ENCODE assay signal across 14 cellular contexts in genomic region chr10:78867555-78867939, GRCh38.
DNase-seq lines count a peak whose midpoint lies in the region.
"Had no signal": no experiment of that assay in that cellular context is flagged by ENCODE, and none has a peak within 500 bp of the region (broad histone marks: within the 10 kb centered on the region; RNA-seq: fewer than 3 reads in every experiment).

No MANE protein-coding gene starts in this region.

- no peak overlapping the region for H2BK5ac ChIP-seq in mesenchymal stem cell (ENCODE audit: low read depth, low read length, poor library complexity, severe bottlenecking)

- H2AFZ ChIP-seq in mesenchymal stem cell (ENCODE audit: low read depth, low read length), result no peak overlapping the region

- H3K4me2 ChIP-seq in mesenchymal stem cell (ENCODE audit: low read length, poor library complexity, severe bottlenecking), result no peak overlapping the region
- H3K4me2 ChIP-seq: A549 had no signal

- H2BK120ac ChIP-seq in mesenchymal stem cell (ENCODE audit: low read depth, low read length), result no peak overlapping the region

- H3K4me1 ChIP-seq in mesenchymal stem cell (ENCODE audit: control insufficient read depth, insufficient read depth, low read depth, low read length), result no peaks in the 10 kb centered on the region
- H3K4me1 ChIP-seq: A549, HAP-1 had no signal

- H2BK12ac ChIP-seq in mesenchymal stem cell (ENCODE audit: low read length in 2 of 2), result no peak overlapping the region

- H3K9ac ChIP-seq in mesenchymal stem cell (ENCODE audit: low read length), result no peak overlapping the region

- no peak overlapping the region for H3K23ac ChIP-seq in mesenchymal stem cell (ENCODE audit: low read length in 2 of 2)

- no peak overlapping the region for H3K4ac ChIP-seq in mesenchymal stem cell (ENCODE audit: low read depth in 1 of 2, low read length in 2 of 2)

- no peak overlapping the region for H4K8ac ChIP-seq in mesenchymal stem cell (ENCODE audit: low read length)

- no peaks in the 10 kb centered on the region for H3K36me3 ChIP-seq in mesenchymal stem cell (ENCODE audit: control insufficient read depth in 1 of 2, insufficient read depth in 2 of 2, low read depth in 1 of 2, low read length in 2 of 2)
- H3K36me3 ChIP-seq: BE2C, HAP-1 had no signal

- WGBS in mesenchymal stem cell, result 85% methylated on average over 4 of the region's 4 CpGs

- no peaks in the 10 kb centered on the region for H3K9me3 ChIP-seq in mesenchymal stem cell (ENCODE audit: control insufficient read depth, low read length)
- H3K9me3 ChIP-seq: A549, BE2C, HAP-1 had no signal

- no peak overlapping the region for H3K27ac ChIP-seq in mesenchymal stem cell (ENCODE audit: low read length, poor library complexity, severe bottlenecking)
- H3K27ac ChIP-seq: A549, C4-2B had no signal

- peak overlapping the region; percentile 15 for H4K91ac ChIP-seq in mesenchymal stem cell (ENCODE audit: low read length)

- H3K18ac ChIP-seq in mesenchymal stem cell (ENCODE audit: low read depth in 1 of 2, low read length in 2 of 2), result no peak overlapping the region

- no peak overlapping the region for H2AK5ac ChIP-seq in mesenchymal stem cell (ENCODE audit: low read length, severe bottlenecking)

- no peaks in the 10 kb centered on the region for H3K79me1 ChIP-seq in mesenchymal stem cell (replicated peaks; ENCODE audit: low read length, poor library complexity, severe bottlenecking)

- peaks cover 0 to 12% of the 10 kb centered on the region in 2 experiments for H3K27me3 ChIP-seq in mesenchymal stem cell (ENCODE audit: control insufficient read depth in 1 of 2, insufficient read depth in 1 of 2, low read length in 2 of 2)
- H3K27me3 ChIP-seq: BE2C had no signal

- no peak overlapping the region for H3K4me3 ChIP-seq in mesenchymal stem cell (ENCODE audit: insufficient read depth in 1 of 2, low read depth in 1 of 2, low read length in 2 of 2)
- H3K4me3 ChIP-seq: A549, HAP-1 had no signal

- DNase-seq in ecto neural progenitor cell (ENCODE audit: low spot score), result peak; percentile 36
- DNase-seq in mesenchymal stem cell, result no peak
- DNase-seq in retina, result peak; percentile 0
- peak; percentile 22 for DNase-seq in ureter (ENCODE audit: low spot score)
- no peak for DNase-seq in SW 1271 (lab: John Stamatoyannopoulos, UW)
- no peak for DNase-seq in superior temporal gyrus (ENCODE audit: extremely low spot score)
- DNase-seq in cerebellum (ENCODE audit: low spot score), result no peak
- DNase-seq: CD4-positive, alpha-beta memory T cell; DMS79; GOT3 had no signal

- H3K14ac ChIP-seq in mesenchymal stem cell (ENCODE audit: low read length in 2 of 2), result no peak overlapping the region

- no peak overlapping the region for H2BK15ac ChIP-seq in mesenchymal stem cell (ENCODE audit: low read depth, poor library complexity, severe bottlenecking)

Comparison
In these comparisons a context has a peak if more than half of its experiments do, and no peak if none do; other contexts are left out.
1. DNase-seq: peak in ecto neural progenitor cell (single experiment), retina (single experiment) and ureter (single experiment); none in mesenchymal stem cell (single experiment), SW 1271 (0 of 2), superior temporal gyrus (single experiment) and cerebellum (single experiment).